ENCODE assay signal across 1 cellular context in genomic region chr19:8387688-8388611, GRCh38.
TF ChIP-seq lines count a peak whose summit lies in the region.

No MANE protein-coding gene starts in this region.

TF ChIP-seq in liver, 16 proteins besides CTCF, POLR2A, EP300 and RAD21 (continued from another document):
- TF ChIP-seq GABPA (IDR thresholded peaks at IDR 0.05 in 1 of 2, conservative IDR thresholded peaks at IDR 0.05 in 1 of 2) (peak in 1 of 2 donors; percentile 42), ATF3 (IDR thresholded peaks at IDR 0.05) (no peak), SP1 (IDR thresholded peaks at IDR 0.05) (peak; percentile 86), HNF4G (IDR thresholded peaks at IDR 0.05) (no peak), ZBTB33 (IDR thresholded peaks at IDR 0.05) (peak; percentile 87), NR2F2 (IDR thresholded peaks at IDR 0.05) (peak; percentile 17), FOXA2 (IDR thresholded peaks at IDR 0.05) (peak; percentile 97), YY1 (IDR thresholded peaks at IDR 0.05) (peak; percentile 85), JUND (IDR thresholded peaks at IDR 0.05) (peak; percentile 62 to 92), MAX (IDR thresholded peaks at IDR 0.05) (peak; percentile 72), EGR1 (IDR thresholded peaks at IDR 0.05; ENCODE audit: low read depth in 2 of 2) (no peak)
TF ChIP-seq in liver: peak in this region for 13.
